ENCODE assay signal across 1 cellular context in the genomic region with DNA sequence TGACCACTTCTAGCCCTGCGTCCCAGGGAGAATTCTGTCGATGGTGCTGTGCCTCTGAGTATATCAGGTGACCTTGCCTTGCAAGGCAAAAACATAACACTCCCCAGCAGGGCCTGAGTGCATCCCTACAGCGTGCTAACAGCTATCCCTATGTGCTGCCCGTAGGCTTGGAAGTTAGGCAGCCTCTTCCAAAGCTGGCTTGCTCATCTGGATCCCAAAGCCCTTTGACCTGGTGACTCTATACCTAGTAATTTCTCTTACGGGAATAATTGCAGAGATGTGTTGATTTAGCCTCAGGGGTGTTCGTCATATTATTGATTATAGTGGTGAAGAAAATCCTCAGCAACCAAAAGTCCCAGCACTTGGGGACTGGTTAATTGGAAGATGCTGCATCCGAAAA.
TF ChIP-seq lines count a peak whose summit lies in the region.

No MANE protein-coding gene starts in this region.

TF ChIP-seq in HCT116, 20 proteins besides CTCF, POLR2A, EP300 and RAD21 (continued from another document):
- TF ChIP-seq, protein P1, sequence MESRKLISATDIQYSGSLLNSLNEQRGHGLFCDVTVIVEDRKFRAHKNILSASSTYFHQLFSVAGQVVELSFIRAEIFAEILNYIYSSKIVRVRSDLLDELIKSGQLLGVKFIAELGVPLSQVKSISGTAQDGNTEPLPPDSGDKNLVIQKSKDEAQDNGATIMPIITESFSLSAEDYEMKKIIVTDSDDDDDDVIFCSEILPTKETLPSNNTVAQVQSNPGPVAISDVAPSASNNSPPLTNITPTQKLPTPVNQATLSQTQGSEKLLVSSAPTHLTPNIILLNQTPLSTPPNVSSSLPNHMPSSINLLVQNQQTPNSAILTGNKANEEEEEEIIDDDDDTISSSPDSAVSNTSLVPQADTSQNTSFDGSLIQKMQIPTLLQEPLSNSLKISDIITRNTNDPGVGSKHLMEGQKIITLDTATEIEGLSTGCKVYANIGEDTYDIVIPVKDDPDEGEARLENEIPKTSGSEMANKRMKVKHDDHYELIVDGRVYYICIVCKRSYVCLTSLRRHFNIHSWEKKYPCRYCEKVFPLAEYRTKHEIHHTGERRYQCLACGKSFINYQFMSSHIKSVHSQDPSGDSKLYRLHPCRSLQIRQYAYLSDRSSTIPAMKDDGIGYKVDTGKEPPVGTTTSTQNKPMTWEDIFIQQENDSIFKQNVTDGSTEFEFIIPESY (IDR thresholded peaks at IDR 0.05; ENCODE audit: extremely low read depth, insufficient replicate concordance, low read length), result no peak
- TF ChIP-seq CEBPB (IDR thresholded peaks at IDR 0.05; ENCODE audit: low read depth) (no peak), FOSL1 (IDR thresholded peaks at IDR 0.05; ENCODE audit: low read depth) (no peak), REST (IDR thresholded peaks at IDR 0.05; ENCODE audit: low read depth) (no peak), CBX3 (IDR thresholded peaks at IDR 0.05; ENCODE audit: low read depth) (no peak), SIN3A (IDR thresholded peaks at IDR 0.05; ENCODE audit: low read depth) (no peak), EZH2phosphoT487 (IDR thresholded peaks at IDR 0.05; ENCODE audit: borderline replicate concordance) (no peak), EZH2 (IDR thresholded peaks at IDR 0.05) (no peak), JUND (IDR thresholded peaks at IDR 0.05) (no peak), YY1 (IDR thresholded peaks at IDR 0.05; ENCODE audit: extremely low read depth, insufficient replicate concordance, low read depth, low read length) (no peak)
- TF ChIP-seq, protein P2, sequence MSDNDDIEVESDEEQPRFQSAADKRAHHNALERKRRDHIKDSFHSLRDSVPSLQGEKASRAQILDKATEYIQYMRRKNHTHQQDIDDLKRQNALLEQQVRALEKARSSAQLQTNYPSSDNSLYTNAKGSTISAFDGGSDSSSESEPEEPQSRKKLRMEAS (IDR thresholded peaks at IDR 0.05), result no peak
- TF ChIP-seq, protein P3, sequence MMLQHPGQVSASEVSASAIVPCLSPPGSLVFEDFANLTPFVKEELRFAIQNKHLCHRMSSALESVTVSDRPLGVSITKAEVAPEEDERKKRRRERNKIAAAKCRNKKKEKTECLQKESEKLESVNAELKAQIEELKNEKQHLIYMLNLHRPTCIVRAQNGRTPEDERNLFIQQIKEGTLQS (IDR thresholded peaks at IDR 0.05), result no peak
